8 cellular contexts compared by ENCODE assay signal in genomic region chr6:148530394-148530923, GRCh38.
DNase-seq lines count a peak whose midpoint lies in the region; ATAC-seq and TF ChIP-seq lines count a peak whose summit lies in the region.

No MANE protein-coding gene starts in this region.

- WGBS in mesenchymal stem cell, result 3% methylated on average over 7 of the region's 8 CpGs

- H2AFZ ChIP-seq in mesenchymal stem cell (ENCODE audit: low read depth, low read length), result no peak overlapping the region

- H3K4me3 ChIP-seq in AG09309 (ENCODE audit: control insufficient read depth, low read depth, low read length) (peak overlapping the region; percentile 3), mesenchymal stem cell (ENCODE audit: insufficient read depth in 1 of 2, low read depth in 1 of 2, low read length in 2 of 2) (peak overlapping the region in 1 of 2 experiments; percentile 54)

- H3K4me2 ChIP-seq in mesenchymal stem cell (ENCODE audit: low read length, poor library complexity, severe bottlenecking), result peak overlapping the region; percentile 30

- H2BK5ac ChIP-seq in mesenchymal stem cell (ENCODE audit: low read depth, low read length, poor library complexity, severe bottlenecking), result peak overlapping the region; percentile 22

- peak overlapping the region; percentile 45 to 48 for H3K18ac ChIP-seq in mesenchymal stem cell (ENCODE audit: low read depth in 1 of 2, low read length in 2 of 2)

- H2BK12ac ChIP-seq in mesenchymal stem cell (ENCODE audit: low read length in 2 of 2), result no peak overlapping the region

- H3K27me3 Mint-ChIP-seq in chondrocyte (ENCODE audit: low read depth) (no peaks in the 10 kb centered on the region), nephron progenitor cell (ENCODE audit: low read depth, poor library complexity) (peaks cover 3% of the 10 kb centered on the region)

- H3K27ac ChIP-seq in mesenchymal stem cell (ENCODE audit: low read length, poor library complexity, severe bottlenecking), result peak overlapping the region; percentile 98

- H3K9me3 ChIP-seq in mesenchymal stem cell (ENCODE audit: control insufficient read depth, low read length), result no peaks in the 10 kb centered on the region

- peaks cover 22% of the 10 kb centered on the region for H3K79me1 ChIP-seq in mesenchymal stem cell (replicated peaks; ENCODE audit: low read length, poor library complexity, severe bottlenecking)

- peak overlapping the region; percentile 19 for H4K8ac ChIP-seq in mesenchymal stem cell (ENCODE audit: low read length)

- DNase-seq in AG09309 (ENCODE audit: low read depth), result peak; percentile 81
- DNase-seq in HS-27A (ENCODE audit: low read depth), result peak; percentile 82
- no peak for DNase-seq in chondrocyte (ENCODE audit: low spot score)
- DNase-seq in mesenchymal stem cell, result peak; percentile 87
- no peak for DNase-seq in nephron progenitor cell
- no peak for DNase-seq in AML-193 (lab: John Stamatoyannopoulos, UW)
- no peak for DNase-seq in 8988T

- H4K91ac ChIP-seq in mesenchymal stem cell (ENCODE audit: low read length), result no peak overlapping the region

- H3K4me1 Mint-ChIP-seq in chondrocyte (ENCODE audit: low read depth), result peaks cover 52% of the 10 kb centered on the region
- H3K4me1 Mint-ChIP-seq in nephron progenitor cell, result peaks cover 13% of the 10 kb centered on the region

- H3K27ac Mint-ChIP-seq in chondrocyte (ENCODE audit: unreplicated experiment), result peak overlapping the region; percentile 99
- no peak overlapping the region for H3K27ac Mint-ChIP-seq in nephron progenitor cell

- no peak overlapping the region for H3K4ac ChIP-seq in mesenchymal stem cell (ENCODE audit: low read depth in 1 of 2, low read length in 2 of 2)

- ATAC-seq in GM19463 (IDR thresholded peaks at IDR 0.05; ENCODE audit: unreplicated experiment), result peak; percentile 97

- H2BK15ac ChIP-seq in mesenchymal stem cell (ENCODE audit: low read depth, poor library complexity, severe bottlenecking), result no peak overlapping the region

- H3K9me3 Mint-ChIP-seq in chondrocyte (ENCODE audit: low read depth) (no peaks in the 10 kb centered on the region), nephron progenitor cell (no peaks in the 10 kb centered on the region)

- no peak overlapping the region for H3K14ac ChIP-seq in mesenchymal stem cell (ENCODE audit: low read length in 2 of 2)

- H3K36me3 ChIP-seq in mesenchymal stem cell (ENCODE audit: control insufficient read depth in 1 of 2, insufficient read depth in 2 of 2, low read depth in 1 of 2, low read length in 2 of 2), result peaks cover 33 to 90% of the 10 kb centered on the region in 2 experiments

- peaks cover 16% of the 10 kb centered on the region for H3K4me1 ChIP-seq in mesenchymal stem cell (ENCODE audit: control insufficient read depth, insufficient read depth, low read depth, low read length)

- peak overlapping the region; percentile 82 for H3K9ac ChIP-seq in mesenchymal stem cell (ENCODE audit: low read length)

- no peak for TF ChIP-seq CTCF in AG09309 (IDR thresholded peaks at IDR 0.05; ENCODE audit: control insufficient read depth, insufficient read depth, low read depth, low read length, missing control alignments)
- no peak for TF ChIP-seq CTCF in chondrocyte (IDR thresholded peaks at IDR 0.05)
- no peak for TF ChIP-seq CTCF in nephron progenitor cell (IDR thresholded peaks at IDR 0.05)

- peaks cover 40% of the 10 kb centered on the region for H3K36me3 Mint-ChIP-seq in chondrocyte (ENCODE audit: low read depth)
- peaks cover 83% of the 10 kb centered on the region for H3K36me3 Mint-ChIP-seq in nephron progenitor cell (ENCODE audit: low read depth)

- H3K23ac ChIP-seq in mesenchymal stem cell (ENCODE audit: low read length in 2 of 2), result no peak overlapping the region

- no peak overlapping the region for H2AK5ac ChIP-seq in mesenchymal stem cell (ENCODE audit: low read length, severe bottlenecking)

- H2BK120ac ChIP-seq in mesenchymal stem cell (ENCODE audit: low read depth, low read length), result no peak overlapping the region

- H3K27me3 ChIP-seq in mesenchymal stem cell (ENCODE audit: control insufficient read depth in 1 of 2, insufficient read depth in 1 of 2, low read length in 2 of 2), result no peaks in the 10 kb centered on the region

- H3K4me3 Mint-ChIP-seq in chondrocyte (ENCODE audit: unreplicated experiment), result peak overlapping the region; percentile 66
- no peak overlapping the region for H3K4me3 Mint-ChIP-seq in nephron progenitor cell

Comparison
In these comparisons a context has a peak if more than half of its experiments do, and no peak if none do; other contexts are left out.
1. DNase-seq: peak in AG09309 (single experiment), HS-27A (single experiment) and mesenchymal stem cell (single experiment); none in chondrocyte (single experiment), nephron progenitor cell (single experiment), AML-193 (0 of 2) and 8988T (single experiment).